8 cellular contexts compared by ENCODE assay signal in the genomic region with DNA sequence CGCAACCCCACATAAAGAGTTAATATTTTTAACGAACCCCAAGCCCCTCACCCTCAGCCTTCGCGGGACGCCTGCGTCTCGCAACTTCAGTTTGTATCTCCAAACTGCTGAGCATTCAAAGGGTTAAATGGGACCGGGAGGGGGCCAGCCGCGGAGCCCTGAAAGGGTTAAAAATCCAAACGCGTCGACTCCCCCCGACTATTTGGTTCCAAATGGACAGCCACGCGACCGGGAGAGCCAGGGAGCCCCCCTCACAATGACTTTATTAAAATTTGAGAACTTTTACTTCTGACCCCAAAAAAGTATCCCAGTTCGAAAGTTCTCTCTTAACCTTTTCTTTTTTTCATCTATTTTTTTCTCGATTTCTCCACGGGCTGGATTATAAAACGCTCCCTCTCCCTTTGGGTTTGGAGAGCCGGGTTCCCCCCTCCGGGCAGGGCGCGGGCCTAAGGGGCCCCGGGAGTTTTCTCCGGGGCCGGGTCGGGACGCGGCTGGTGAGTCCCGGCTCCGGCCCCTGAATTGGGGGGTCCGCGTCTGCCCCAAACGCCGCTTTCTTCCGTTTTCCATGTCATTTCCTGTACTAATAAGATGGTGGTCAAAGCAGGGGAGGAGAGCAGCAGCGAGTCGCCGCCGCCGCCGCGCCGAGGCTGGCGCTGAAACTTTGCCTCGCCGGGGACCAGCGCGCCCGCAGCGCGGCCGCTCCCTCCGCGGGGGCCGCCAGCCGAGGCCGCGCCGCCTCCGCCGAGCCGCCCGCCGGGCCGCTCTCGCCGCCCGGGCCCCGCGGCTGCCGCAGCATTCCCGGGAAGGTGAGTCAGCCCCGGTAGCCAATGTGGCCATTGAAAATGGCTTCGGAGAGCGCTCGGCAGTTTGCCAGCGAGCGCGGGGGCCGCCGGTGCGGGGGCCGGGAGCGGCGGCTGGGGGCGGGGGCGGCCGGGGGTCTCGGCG. TPM values are rescaled to one million over a fixed set of nuclear protein-coding genes. Genes with fewer than 3 reads are reported as not detected.
DNase-seq lines count a peak whose midpoint lies in the region; ATAC-seq and TF ChIP-seq lines count a peak whose summit lies in the region.

A gene (plus strand): TSS at position 568 of the 945 bp plus-strand sequence. CDS start 35,128 bp downstream, outside the sequence.

- H3K27me3 ChIP-seq in hepatocyte = no peaks in the 10 kb centered on the region

- peaks cover 21% of the 10 kb centered on the region for H3K4me1 ChIP-seq in hepatocyte (ENCODE audit: insufficient read depth)

- DNase-seq in EH (ENCODE audit: low read depth) = peak; percentile 82
- peak; percentile 38 for DNase-seq in HS-27A (ENCODE audit: low read depth)
- DNase-seq in astrocyte of the hippocampus (ENCODE audit: low read depth, low spot score) = peak; percentile 96
- peak; percentile 87 for DNase-seq in hepatocyte (ENCODE audit: low spot score)
- peak; percentile 44 for DNase-seq in renal cortical epithelial cell (ENCODE audit: low read depth)
- no peak for DNase-seq in GOT3 (lab: John Stamatoyannopoulos, UW)

- H4K20me1 ChIP-seq in hepatocyte (ENCODE audit: insufficient read depth, poor library complexity, severe bottlenecking) = peaks cover 7% of the 10 kb centered on the region

- H2AFZ ChIP-seq in hepatocyte = peak within 1 kb of the TSS; percentile 83

- TF ChIP-seq CTCF in hepatocyte (IDR thresholded peaks at IDR 0.05; ENCODE audit: poor library complexity) = no peak

- H3K79me2 ChIP-seq in hepatocyte = peaks cover 42% of the 10 kb centered on the region

- no peaks in the 10 kb centered on the region for H3K36me3 ChIP-seq in hepatocyte (replicated peaks; ENCODE audit: insufficient read depth, low read depth)

- H3K9me2 ChIP-seq in hepatocyte (replicated peaks; ENCODE audit: insufficient read depth) = no peaks in the 10 kb centered on the region

- peak within 1 kb of the TSS; percentile 99 for H3K27ac ChIP-seq in hepatocyte

- WGBS in hepatocyte (ENCODE audit: low lambda C conversion rate, missing lambda C conversion rate) = under 1% methylated on average over 83 of the region's 93 CpGs

- H3K4me2 ChIP-seq in hepatocyte = peak within 1 kb of the TSS; percentile 95

- ATAC-seq in GM21381 (IDR thresholded peaks at IDR 0.05; ENCODE audit: unreplicated experiment) (peak; percentile 26), SK-N-SH treated with all-trans-retinoic acid at 6 μM for 48 hours (peak; percentile 8)

- H3K4me3 ChIP-seq in hepatocyte = peak within 1 kb of the TSS; percentile 98

- H3K9me3 ChIP-seq in hepatocyte (ENCODE audit: low read depth) = no peaks in the 10 kb centered on the region

TF ChIP-seq in SK-N-SH treated with all-trans-retinoic acid at 6 μM for 48 hours, 23 proteins besides CTCF, POLR2A, EP300 and RAD21:
- TF ChIP-seq, protein P1, sequence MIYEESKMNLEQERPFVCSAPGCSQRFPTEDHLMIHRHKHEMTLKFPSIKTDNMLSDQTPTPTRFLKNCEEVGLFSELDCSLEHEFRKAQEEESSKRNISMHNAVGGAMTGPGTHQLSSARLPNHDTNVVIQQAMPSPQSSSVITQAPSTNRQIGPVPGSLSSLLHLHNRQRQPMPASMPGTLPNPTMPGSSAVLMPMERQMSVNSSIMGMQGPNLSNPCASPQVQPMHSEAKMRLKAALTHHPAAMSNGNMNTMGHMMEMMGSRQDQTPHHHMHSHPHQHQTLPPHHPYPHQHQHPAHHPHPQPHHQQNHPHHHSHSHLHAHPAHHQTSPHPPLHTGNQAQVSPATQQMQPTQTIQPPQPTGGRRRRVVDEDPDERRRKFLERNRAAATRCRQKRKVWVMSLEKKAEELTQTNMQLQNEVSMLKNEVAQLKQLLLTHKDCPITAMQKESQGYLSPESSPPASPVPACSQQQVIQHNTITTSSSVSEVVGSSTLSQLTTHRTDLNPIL (CRISPR knock-in tag; IDR thresholded peaks at IDR 0.05; ENCODE audit: low read depth) = no peak
- TF ChIP-seq TOX (CRISPR knock-in tag; IDR thresholded peaks at IDR 0.05; ENCODE audit: borderline replicate concordance) (no peak), ZNF70 (CRISPR knock-in tag; IDR thresholded peaks at IDR 0.05) (no peak), ZC3H10 (CRISPR knock-in tag; IDR thresholded peaks at IDR 0.05) (no peak), ZFP3 (CRISPR knock-in tag; IDR thresholded peaks at IDR 0.05) (no peak)
- TF ChIP-seq, protein P2, sequence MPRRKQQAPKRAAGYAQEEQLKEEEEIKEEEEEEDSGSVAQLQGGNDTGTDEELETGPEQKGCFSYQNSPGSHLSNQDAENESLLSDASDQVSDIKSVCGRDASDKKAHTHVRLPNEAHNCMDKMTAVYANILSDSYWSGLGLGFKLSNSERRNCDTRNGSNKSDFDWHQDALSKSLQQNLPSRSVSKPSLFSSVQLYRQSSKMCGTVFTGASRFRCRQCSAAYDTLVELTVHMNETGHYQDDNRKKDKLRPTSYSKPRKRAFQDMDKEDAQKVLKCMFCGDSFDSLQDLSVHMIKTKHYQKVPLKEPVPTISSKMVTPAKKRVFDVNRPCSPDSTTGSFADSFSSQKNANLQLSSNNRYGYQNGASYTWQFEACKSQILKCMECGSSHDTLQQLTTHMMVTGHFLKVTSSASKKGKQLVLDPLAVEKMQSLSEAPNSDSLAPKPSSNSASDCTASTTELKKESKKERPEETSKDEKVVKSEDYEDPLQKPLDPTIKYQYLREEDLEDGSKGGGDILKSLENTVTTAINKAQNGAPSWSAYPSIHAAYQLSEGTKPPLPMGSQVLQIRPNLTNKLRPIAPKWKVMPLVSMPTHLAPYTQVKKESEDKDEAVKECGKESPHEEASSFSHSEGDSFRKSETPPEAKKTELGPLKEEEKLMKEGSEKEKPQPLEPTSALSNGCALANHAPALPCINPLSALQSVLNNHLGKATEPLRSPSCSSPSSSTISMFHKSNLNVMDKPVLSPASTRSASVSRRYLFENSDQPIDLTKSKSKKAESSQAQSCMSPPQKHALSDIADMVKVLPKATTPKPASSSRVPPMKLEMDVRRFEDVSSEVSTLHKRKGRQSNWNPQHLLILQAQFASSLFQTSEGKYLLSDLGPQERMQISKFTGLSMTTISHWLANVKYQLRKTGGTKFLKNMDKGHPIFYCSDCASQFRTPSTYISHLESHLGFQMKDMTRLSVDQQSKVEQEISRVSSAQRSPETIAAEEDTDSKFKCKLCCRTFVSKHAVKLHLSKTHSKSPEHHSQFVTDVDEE (CRISPR knock-in tag; IDR thresholded peaks at IDR 0.05) = no peak
- TF ChIP-seq, protein P3, sequence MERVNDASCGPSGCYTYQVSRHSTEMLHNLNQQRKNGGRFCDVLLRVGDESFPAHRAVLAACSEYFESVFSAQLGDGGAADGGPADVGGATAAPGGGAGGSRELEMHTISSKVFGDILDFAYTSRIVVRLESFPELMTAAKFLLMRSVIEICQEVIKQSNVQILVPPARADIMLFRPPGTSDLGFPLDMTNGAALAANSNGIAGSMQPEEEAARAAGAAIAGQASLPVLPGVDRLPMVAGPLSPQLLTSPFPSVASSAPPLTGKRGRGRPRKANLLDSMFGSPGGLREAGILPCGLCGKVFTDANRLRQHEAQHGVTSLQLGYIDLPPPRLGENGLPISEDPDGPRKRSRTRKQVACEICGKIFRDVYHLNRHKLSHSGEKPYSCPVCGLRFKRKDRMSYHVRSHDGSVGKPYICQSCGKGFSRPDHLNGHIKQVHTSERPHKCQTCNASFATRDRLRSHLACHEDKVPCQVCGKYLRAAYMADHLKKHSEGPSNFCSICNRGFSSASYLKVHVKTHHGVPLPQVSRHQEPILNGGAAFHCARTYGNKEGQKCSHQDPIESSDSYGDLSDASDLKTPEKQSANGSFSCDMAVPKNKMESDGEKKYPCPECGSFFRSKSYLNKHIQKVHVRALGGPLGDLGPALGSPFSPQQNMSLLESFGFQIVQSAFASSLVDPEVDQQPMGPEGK (CRISPR knock-in tag; IDR thresholded peaks at IDR 0.05; ENCODE audit: borderline replicate concordance) = peak; percentile 90

RNA-seq across cellular contexts. Expression of the gene that starts here (rescaled TPM):
- total RNA-seq in hepatocyte = 15.0 and 25.0 TPM in 2 replicates
- 8.8 and 11.2 TPM in 2 replicates for polyA plus RNA-seq in hepatocyte
- total RNA-seq in renal cortical epithelial cell = 2.3 and 10.1 TPM in 2 replicates
